Comparison of ENCODE assay signal across 18 cellular contexts in genomic region chr3:133282239-133282638, GRCh38.
"Had no signal": no experiment of that assay in that cellular context is flagged by ENCODE, and none has a peak within 500 bp of the region (broad histone marks: within the 10 kb centered on the region; RNA-seq: fewer than 3 reads in every experiment).

No MANE protein-coding gene starts in this region.

- H3K27ac ChIP-seq: adrenal gland, coronary artery, esophagus muscularis mucosa, lower lobe of right lung, neutrophil, spleen had no signal

- H3K36me3 ChIP-seq: adrenal gland, esophagus muscularis mucosa, lower lobe of right lung, neutrophil, spleen had no signal

- H3K27me3 ChIP-seq: adrenal gland, esophagus muscularis mucosa, neutrophil, spleen had no signal

- ATAC-seq: activated CD8-positive, alpha-beta T cell treated with anti-CD3 and anti-CD28 coated beads, Interleukin-2, amount 10 ng/mL, durations not matched to agents 7 days and 5 days; lower lobe of right lung; natural killer cell treated with Interleukin-12 subunit alpha and Interleukin-12 subunit beta and Interleukin-15 and Interleukin-18, amount 100 ng/mL, for 72 hours; sciatic nerve had no signal

- H3K9me3 ChIP-seq: adrenal gland, esophagus muscularis mucosa, lower lobe of right lung, neutrophil, spleen had no signal

- H3K4me1 ChIP-seq: lower lobe of right lung, spleen had no signal

- DNase-seq: activated CD4-positive, alpha-beta T cell treated with anti-CD3 and anti-CD28 coated beads, Interleukin-2, amount 10 ng/mL, durations not matched to agents 24 days and 14 days; activated CD8-positive, alpha-beta T cell treated with anti-CD3 and anti-CD28 coated beads, Interleukin-2, amount 10 ng/mL, durations not matched to agents 7 days and 5 days; activated effector memory CD4-positive, alpha-beta T cell treated with anti-CD3 and anti-CD28 coated beads, Interleukin-2, amount 50 U/mL, for 16 hours; activated naive CD4-positive, alpha-beta T cell treated with anti-CD3 and anti-CD28 coated beads, Interleukin-2, amount 50 U/mL, for 16 hours; activated T-cell treated with anti-CD3 and anti-CD28 coated beads, Interleukin-2, amount 50 U/mL, for 24 hours; adrenal gland; central memory CD4-positive, alpha-beta T cell; effector memory CD4-positive, alpha-beta T cell; hippocampal formation; islet precursor cell; lower lobe of right lung; spleen; stimulated activated naive CD4-positive, alpha-beta T cell had no signal

- H3K4me3 ChIP-seq: adrenal gland, coronary artery, esophagus muscularis mucosa, lower lobe of right lung, spleen had no signal
